In the genomic region with DNA sequence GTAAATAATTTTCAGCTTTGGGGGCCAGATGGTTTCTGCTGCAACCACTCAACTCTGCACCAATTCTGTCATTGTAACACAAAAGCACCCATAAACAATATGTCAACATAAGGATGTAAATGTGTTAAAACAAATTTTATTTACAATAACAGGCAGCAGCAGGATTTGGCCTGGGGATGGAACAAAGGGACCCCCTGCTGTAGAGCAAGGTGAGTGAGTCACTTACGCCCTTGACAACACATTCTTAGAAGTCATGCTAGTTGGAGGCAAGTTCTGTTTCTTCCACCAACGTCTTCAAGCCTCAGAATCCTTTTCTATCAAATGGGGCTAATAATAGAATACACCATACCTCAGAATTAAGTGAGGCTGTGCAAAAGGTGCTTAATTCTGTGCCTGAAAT, we compare ENCODE assay signal across 22 cellular contexts.
"Had no signal": no experiment of that assay in that cellular context is flagged by ENCODE, and none has a peak within 500 bp of the region (broad histone marks: within the 10 kb centered on the region; RNA-seq: fewer than 3 reads in every experiment).

No MANE protein-coding gene starts in this region.

- H3K27ac Mint-ChIP-seq: activated naive CD8-positive, alpha-beta T cell; dendritic cell treated with granulocyte-macrophage colony-stimulating factor and Interleukin-4, amounts not matched to agents 40 ng/mL and 50 ng/mL, for 4 days; immature natural killer cell; naive thymus-derived CD4-positive, alpha-beta T cell; stimulated activated naive B cell treated with anti-CD40 and anti-IgM and Interleukin-4, amounts not matched to agents 10 μg/mL and 1 μg/mL and 100 μg/mL, for 72 hours had no signal

- H3K4me1 Mint-ChIP-seq: central memory CD8-positive, alpha-beta T cell; immature natural killer cell; naive thymus-derived CD4-positive, alpha-beta T cell; stimulated activated naive B cell treated with anti-CD40 and anti-IgM and Interleukin-4, amounts not matched to agents 10 μg/mL and 1 μg/mL and 100 μg/mL, for 72 hours had no signal

- H3K4me3 Mint-ChIP-seq: activated naive CD8-positive, alpha-beta T cell; central memory CD8-positive, alpha-beta T cell; dendritic cell treated with granulocyte-macrophage colony-stimulating factor and Interleukin-4, amounts not matched to agents 40 ng/mL and 50 ng/mL, for 4 days; immature natural killer cell; naive thymus-derived CD4-positive, alpha-beta T cell; stimulated activated naive B cell treated with anti-CD40 and anti-IgM and Interleukin-4, amounts not matched to agents 10 μg/mL and 1 μg/mL and 100 μg/mL, for 72 hours had no signal

- H3K9me3 Mint-ChIP-seq: stimulated activated naive B cell treated with anti-CD40 and anti-IgM and Interleukin-4, amounts not matched to agents 10 μg/mL and 1 μg/mL and 100 μg/mL, for 72 hours had no signal

- ATAC-seq: activated CD4-positive, CD25-positive, alpha-beta regulatory T cell treated with anti-CD3 and anti-CD28 coated beads, Interleukin-2, amount 50 U/mL, for 24 hours; naive thymus-derived CD4-positive, alpha-beta T cell; pancreas; right cardiac atrium; stimulated activated naive B cell treated with anti-CD40 and anti-IgM and Interleukin-4, amounts not matched to agents 10 μg/mL and 1 μg/mL and 100 μg/mL, for 72 hours; upper lobe of right lung had no signal

- H3K36me3 Mint-ChIP-seq: activated naive CD8-positive, alpha-beta T cell; immature natural killer cell; naive thymus-derived CD4-positive, alpha-beta T cell; stimulated activated naive B cell treated with anti-CD40 and anti-IgM and Interleukin-4, amounts not matched to agents 10 μg/mL and 1 μg/mL and 100 μg/mL, for 72 hours had no signal

- H3K27me3 Mint-ChIP-seq: activated naive CD8-positive, alpha-beta T cell; central memory CD8-positive, alpha-beta T cell; dendritic cell treated with granulocyte-macrophage colony-stimulating factor and Interleukin-4, amounts not matched to agents 40 ng/mL and 50 ng/mL, for 4 days; naive thymus-derived CD4-positive, alpha-beta T cell; stimulated activated naive B cell treated with anti-CD40 and anti-IgM and Interleukin-4, amounts not matched to agents 10 μg/mL and 1 μg/mL and 100 μg/mL, for 72 hours had no signal

- DNase-seq: activated CD4-positive, alpha-beta T cell treated with anti-CD3 and anti-CD28 coated beads for 48 hours; activated CD4-positive, alpha-beta T cell treated with anti-CD3 and anti-CD28 coated beads, Interleukin-2, amount 50 U/mL, for 48 hours; activated CD8-positive, alpha-beta memory T cell treated with anti-CD3 and anti-CD28 coated beads for 24 hours; activated effector memory CD4-positive, alpha-beta T cell treated with Interleukin-2 at 50 U/mL for 16 hours; activated naive CD4-positive, alpha-beta T cell treated with Interleukin-2 at 50 U/mL for 16 hours; anterior cingulate cortex; effector CD4-positive, alpha-beta T cell; immature natural killer cell; kidney; midbrain; naive thymus-derived CD4-positive, alpha-beta T cell; pancreas; right cardiac atrium; stimulated activated CD4-positive, alpha-beta T cell treated with anti-CD3 and anti-CD28 coated beads, Interleukin-15, amount 100 ng/mL, for 24 hours; stimulated activated CD4-positive, alpha-beta T cell treated with anti-CD3 and anti-CD28 coated beads, Interleukin-2, amount 100 ng/mL, for 24 hours; stimulated activated naive B cell treated with anti-CD40 and anti-IgM and Interleukin-4, amounts not matched to agents 10 μg/mL and 1 μg/mL and 100 μg/mL, for 72 hours; tibial artery; upper lobe of right lung had no signal
